In genomic region chr15:26001201-26001600, GRCh38 we compare ENCODE assay signal across 35 cellular contexts.
"Had no signal": no experiment of that assay in that cellular context is flagged by ENCODE, and none has a peak within 500 bp of the region (broad histone marks: within the 10 kb centered on the region; RNA-seq: fewer than 3 reads in every experiment).

No MANE protein-coding gene starts in this region.

- H3K27ac ChIP-seq: KMS-11 had no signal

- DNase-seq: Karpas-422, Kasumi-1, KG1, MG63, MM.1S, MV-4-11, NCI-H1048, NCI-H1092, NCI-H1092 treated with DMSO at 0.1 percent for 48 hours, NCI-H1105, NCI-H1105 treated with DMSO at 0.1 percent for 48 hours, NCI-H1417, NCI-H1417 treated with DMSO at 0.1 percent for 48 hours, NCI-H1436, NCI-H1436 treated with DMSO at 0.1 percent for 48 hours, NCI-H146, NCI-H1694, NCI-H1694 treated with DMSO at 0.1 percent for 48 hours, NCI-H187, NCI-H187 treated with DMSO at 0.1 percent for 48 hours, NCI-H1930, NCI-H2029, NCI-H2029 treated with DMSO at 0.1 percent for 48 hours, NCI-H2081, NCI-H2081 treated with DMSO at 0.1 percent for 48 hours, NCI-H2107, NCI-H2171, NCI-H2171 treated with DMSO at 0.1 percent for 48 hours, NCI-H2227 treated with DMSO at 0.1 percent for 48 hours, NCI-H226, NCI-H345, NCI-H446, NCI-H446 treated with DMSO at 0.1 percent for 48 hours, NCI-H510A had no signal

- H3K4me2 ChIP-seq: KMS-11 had no signal

- H3K9ac ChIP-seq: KMS-11 had no signal

- H3K9me3 ChIP-seq: MG63 had no signal

- H3K27me3 ChIP-seq: MG63 had no signal

- H3K36me3 ChIP-seq: MG63 had no signal

- H3K4me3 ChIP-seq: MG63 had no signal
